1 cellular context compared by ENCODE assay signal in genomic region chr13:40409278-40409677, GRCh38.
TF ChIP-seq lines count a peak whose summit lies in the region.

No MANE protein-coding gene starts in this region.

TF ChIP-seq in HCT116, 20 proteins besides CTCF, POLR2A, EP300 and RAD21 (continued from another document):
- no peak for TF ChIP-seq POLR2AphosphoS5 (IDR thresholded peaks at IDR 0.05; ENCODE audit: low read depth, low read length)
- no peak for TF ChIP-seq FOSL1 (IDR thresholded peaks at IDR 0.05; ENCODE audit: low read depth)
- TF ChIP-seq, protein P1, sequence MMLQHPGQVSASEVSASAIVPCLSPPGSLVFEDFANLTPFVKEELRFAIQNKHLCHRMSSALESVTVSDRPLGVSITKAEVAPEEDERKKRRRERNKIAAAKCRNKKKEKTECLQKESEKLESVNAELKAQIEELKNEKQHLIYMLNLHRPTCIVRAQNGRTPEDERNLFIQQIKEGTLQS (IDR thresholded peaks at IDR 0.05), result no peak
- TF ChIP-seq CBX3 (IDR thresholded peaks at IDR 0.05; ENCODE audit: low read depth), result no peak
- TF ChIP-seq SRF (IDR thresholded peaks at IDR 0.05; ENCODE audit: low read depth), result no peak
- TF ChIP-seq EZH2phosphoT487 (IDR thresholded peaks at IDR 0.05; ENCODE audit: borderline replicate concordance), result no peak
- TF ChIP-seq CEBPB (IDR thresholded peaks at IDR 0.05; ENCODE audit: low read depth), result no peak
- no peak for TF ChIP-seq EGR1 (IDR thresholded peaks at IDR 0.05; ENCODE audit: low read depth)
- TF ChIP-seq ELF1 (IDR thresholded peaks at IDR 0.05; ENCODE audit: borderline replicate concordance, low read depth), result no peak
- no peak for TF ChIP-seq ZNF274 (IDR thresholded peaks at IDR 0.05; ENCODE audit: low read depth, low read length)
- TF ChIP-seq, protein P2, sequence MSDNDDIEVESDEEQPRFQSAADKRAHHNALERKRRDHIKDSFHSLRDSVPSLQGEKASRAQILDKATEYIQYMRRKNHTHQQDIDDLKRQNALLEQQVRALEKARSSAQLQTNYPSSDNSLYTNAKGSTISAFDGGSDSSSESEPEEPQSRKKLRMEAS (IDR thresholded peaks at IDR 0.05), result no peak
- TF ChIP-seq JUND (IDR thresholded peaks at IDR 0.05), result no peak
- TF ChIP-seq ZBTB33 (IDR thresholded peaks at IDR 0.05; ENCODE audit: extremely low read depth, insufficient replicate concordance, low read length), result no peak
- no peak for TF ChIP-seq SIN3A (IDR thresholded peaks at IDR 0.05; ENCODE audit: low read depth)
- TF ChIP-seq YY1 (IDR thresholded peaks at IDR 0.05; ENCODE audit: extremely low read depth, insufficient replicate concordance, low read depth, low read length), result no peak
